ENCODE assay signal across 16 cellular contexts in genomic region chr1:93665015-93665414, GRCh38. TPM values are rescaled to one million over a fixed set of nuclear protein-coding genes. Genes with fewer than 3 reads are reported as not detected.
DNase-seq lines count a peak whose midpoint lies in the region; ATAC-seq and TF ChIP-seq lines count a peak whose summit lies in the region.
"Had no signal": no experiment of that assay in that cellular context is flagged by ENCODE, and none has a peak within 500 bp of the region (broad histone marks: within the 10 kb centered on the region; RNA-seq: fewer than 3 reads in every experiment).

No MANE protein-coding gene starts in this region.

- no peaks in the 10 kb centered on the region for H3K27me3 Mint-ChIP-seq in Calu3 (ENCODE audit: unreplicated experiment)
- H3K27me3 Mint-ChIP-seq in T-helper 17 cell = peaks cover 5% of the 10 kb centered on the region
- peaks cover 2 to 7% (median 2%) of the 10 kb centered on the region in 3 donors for H3K27me3 Mint-ChIP-seq in immature natural killer cell (ENCODE audit: low read depth in 3 of 3)

- no peaks in the 10 kb centered on the region for H3K9me3 Mint-ChIP-seq in Calu3 (ENCODE audit: low read depth, unreplicated experiment)
- no peaks in the 10 kb centered on the region for H3K9me3 Mint-ChIP-seq in immature natural killer cell
- H3K9me3 Mint-ChIP-seq: activated naive CD4-positive, alpha-beta T cell treated with anti-CD3 and anti-CD28 coated beads, Interleukin-2, amount 50 U/mL, for 72 hours; H9 had no signal

- DNase-seq in Calu3 (no peak), adipocyte (ENCODE audit: low read depth) (no peak), fibroblast of mammary gland (ENCODE audit: low read depth) (peak; percentile 29), sigmoid colon (no peak), NCI-H2081 (lab: John Stamatoyannopoulos, UW) (no peak), T-helper 17 cell (no peak), immature natural killer cell (no peak), UCSD-AML1 (lab: John Stamatoyannopoulos, UW; ENCODE audit: unreplicated experiment) (no peak)
- DNase-seq: AML-193, H9, NCI-H1417, NCI-H524, occipital lobe, RPMI8226 had no signal

- no peak for TF ChIP-seq EP300 in sigmoid colon (IDR thresholded peaks at IDR 0.05)

- H3K9ac ChIP-seq in adipocyte (ENCODE audit: low read length) = peak overlapping the region; percentile 61

- H3K4me3 Mint-ChIP-seq in Calu3 (ENCODE audit: low read depth, unreplicated experiment) (no peak overlapping the region), T-helper 17 cell (no peak overlapping the region), immature natural killer cell (no peak overlapping the region)
- H3K4me3 Mint-ChIP-seq: H9 had no signal

- 78 to 85% methylated on average over 3 of the region's 3 CpGs for WGBS in sigmoid colon, 2 donors

- H3K4me1 ChIP-seq in adipocyte (ENCODE audit: control insufficient read depth, insufficient read depth, low read length) = peaks cover 74% of the 10 kb centered on the region
- H3K4me1 ChIP-seq in sigmoid colon = peaks cover 0 to 97% (median 93%) of the 10 kb centered on the region in 4 donors

- no TSS peak for BruUV-seq in Calu3 (replicated peaks; lab: Mats Ljungman, UMichigan)

- peak overlapping the region; percentile 71 to 86 (median 79) for H3K27ac ChIP-seq in sigmoid colon

- no peaks in the 10 kb centered on the region for H3K27me3 ChIP-seq in adipocyte (replicated peaks; ENCODE audit: control insufficient read depth, insufficient read depth, low read length)
- H3K27me3 ChIP-seq in sigmoid colon = no peaks in the 10 kb centered on the region

- intact Hi-C loops in Calu3 (cut with micrococcal nuclease; ENCODE audit: unreplicated experiment) (no loop called here), sigmoid colon (cut with DNase I) (no loop called here)

- H3K9me3 ChIP-seq in adipocyte (ENCODE audit: control insufficient read depth, low read length) (no peaks in the 10 kb centered on the region), sigmoid colon (no peaks in the 10 kb centered on the region), T-helper 17 cell (ENCODE audit: control insufficient read depth, low read length, poor library complexity, severe bottlenecking) (no peaks in the 10 kb centered on the region)

- H3K4me3 ChIP-seq in adipocyte (ENCODE audit: low read length) (peak overlapping the region; percentile 52), fibroblast of mammary gland (ENCODE audit: control insufficient read depth, low read depth, low read length) (no peak overlapping the region), sigmoid colon (no peak overlapping the region)
- H3K4me3 ChIP-seq: GM12878 had no signal

- no peak for TF ChIP-seq CTCF in Calu3 (IDR thresholded peaks at IDR 0.05; ENCODE audit: unreplicated experiment)
- TF ChIP-seq CTCF in fibroblast of mammary gland (conservative IDR thresholded peaks at IDR 0.05; ENCODE audit: control insufficient read depth, insufficient read depth, low read depth, low read length) = no peak
- TF ChIP-seq CTCF in sigmoid colon (IDR thresholded peaks at IDR 0.05) = no peak

- H3K4me1 Mint-ChIP-seq in Calu3 (ENCODE audit: low read depth, unreplicated experiment) (peaks cover 53% of the 10 kb centered on the region), T-helper 17 cell (peaks cover 4% of the 10 kb centered on the region), immature natural killer cell (no peaks in the 10 kb centered on the region)

- no peak for TF ChIP-seq POLR2A in sigmoid colon (IDR thresholded peaks at IDR 0.05)

- CTCF ChIA-PET in Calu3 (lab: Charles Lee) = no interaction called here

- H3K27ac Mint-ChIP-seq in Calu3 (ENCODE audit: unreplicated experiment) (peak overlapping the region; percentile 95), T-helper 17 cell (no peak overlapping the region), immature natural killer cell (no peak overlapping the region)
- H3K27ac Mint-ChIP-seq: activated naive CD4-positive, alpha-beta T cell treated with anti-CD3 and anti-CD28 coated beads, Interleukin-2, amount 50 U/mL, for 72 hours had no signal

- H3K36me3 Mint-ChIP-seq in Calu3 (ENCODE audit: insufficient read depth, unreplicated experiment) = peaks cover 9% of the 10 kb centered on the region
- H3K36me3 Mint-ChIP-seq in T-helper 17 cell (ENCODE audit: low read depth) = peaks cover 4% of the 10 kb centered on the region
- H3K36me3 Mint-ChIP-seq in immature natural killer cell = no peaks in the 10 kb centered on the region
- H3K36me3 Mint-ChIP-seq: activated naive CD4-positive, alpha-beta T cell treated with anti-CD3 and anti-CD28 coated beads, Interleukin-2, amount 50 U/mL, for 72 hours had no signal

- H3K36me3 ChIP-seq in adipocyte (ENCODE audit: control insufficient read depth, insufficient read depth, low read length, severe bottlenecking) (peaks cover 24% of the 10 kb centered on the region), sigmoid colon (no peaks in the 10 kb centered on the region)

- no peak for ATAC-seq in T-helper 17 cell
- ATAC-seq: activated naive CD4-positive, alpha-beta T cell treated with anti-CD3 and anti-CD28 coated beads, Interleukin-2, amount 50 U/mL, for 72 hours; GM12878 had no signal

RNA-seq across cellular contexts. Expression of gene BCAR3, which starts 16.6 kb away (rescaled TPM):
- total RNA-seq in Calu3 (2022) = 15.6 and 15.7 TPM in 2 replicates
- 10 to 100 TPM; 12.3 to 22.1 (median 18.2) TPM for total RNA-seq in sigmoid colon
- 10 to 100 TPM; 24.8 to 43.2 (median 39.5) TPM for polyA plus RNA-seq in sigmoid colon
- total RNA-seq in T-helper 17 cell = 1 to 10 TPM in 1 of 2 donors, under 1 TPM in 1; 0.87 to 1.0 TPM
- under 1 TPM in 2 of 3 donors, not detected in 1; 0.27 to 0.43 TPM for polyA plus RNA-seq in immature natural killer cell
